ENCODE assay signal across 9 cellular contexts in genomic region chr1:35505911-35506798, GRCh38. TPM values are rescaled to one million over a fixed set of nuclear protein-coding genes. Genes with fewer than 3 reads are reported as not detected.
DNase-seq lines count a peak whose midpoint lies in the region; ATAC-seq and TF ChIP-seq lines count a peak whose summit lies in the region.
"Had no signal": no experiment of that assay in that cellular context is flagged by ENCODE, and none has a peak within 500 bp of the region (broad histone marks: within the 10 kb centered on the region; RNA-seq: fewer than 3 reads in every experiment).

No MANE protein-coding gene starts in this region.

- peaks cover 39% of the 10 kb centered on the region for H3K4me1 ChIP-seq in BLaER1
- H3K4me1 ChIP-seq in MM.1S (ENCODE audit: low read length) = peaks cover 30% of the 10 kb centered on the region

- H3K27me3 ChIP-seq in BLaER1 (no peaks in the 10 kb centered on the region), MM.1S (replicated peaks; ENCODE audit: insufficient read depth, low read length) (no peaks in the 10 kb centered on the region)
- H3K27me3 ChIP-seq: neutrophil had no signal

- H3K9me2 ChIP-seq in MM.1S (replicated peaks; ENCODE audit: insufficient read depth, low read length) = no peaks in the 10 kb centered on the region

- H3K4me2 ChIP-seq in BLaER1 (peak overlapping the region; percentile 73), MM.1S (ENCODE audit: low read depth, low read length) (peak overlapping the region; percentile 72)

- no peak overlapping the region for H2AFZ ChIP-seq in MM.1S (ENCODE audit: low read length)

- no peak overlapping the region for H3K4me3 ChIP-seq in BLaER1
- peak overlapping the region; percentile 28; the same call in 1 of the 2 replicates for H3K4me3 ChIP-seq in MM.1S (ENCODE audit: low read length)
- no peak overlapping the region for H3K4me3 ChIP-seq in fibroblast of villous mesenchyme (ENCODE audit: low read depth, low read length)

- peak; percentile 90 for ATAC-seq in stimulated activated naive CD8-positive, alpha-beta T cell treated with anti-CD3 and anti-CD28 coated beads, Interleukin-15, Interleukin-2, amounts not matched to agents 100 U/mL and 50 U/mL, for 24 hours

- peaks cover 26% of the 10 kb centered on the region for H3K79me2 ChIP-seq in MM.1S (ENCODE audit: low read length)

- peaks cover 13% of the 10 kb centered on the region; the same call in 1 of the 2 replicates for H3K36me3 ChIP-seq in BLaER1
- no peaks in the 10 kb centered on the region for H3K36me3 ChIP-seq in MM.1S (replicated peaks; ENCODE audit: insufficient read depth, low read length)

- peaks cover 6% of the 10 kb centered on the region; the same call in 1 of the 2 replicates for H3K9me3 ChIP-seq in BLaER1
- no peaks in the 10 kb centered on the region for H3K9me3 ChIP-seq in MM.1S (replicated peaks; ENCODE audit: insufficient read depth, low read length)
- H3K9me3 ChIP-seq: neutrophil had no signal

- H3K9ac ChIP-seq in BLaER1 (no peak overlapping the region; the same call in 1 of the 2 replicates), MM.1S (ENCODE audit: low read length) (peak overlapping the region; percentile 36; the same call in 1 of the 2 replicates)

- DNase-seq in GM19238 (ENCODE audit: insufficient read length, low spot score) (peak; percentile 23), MM.1S (peak; percentile 91), fibroblast of villous mesenchyme (ENCODE audit: low read depth) (peak; percentile 89), hypothalamus (lab: John Stamatoyannopoulos, UW) (no peak)
- peak; percentile 24 for DNase-seq in activated CD8-positive, alpha-beta memory T cell treated with anti-CD3 and anti-CD28 coated beads, Interleukin-2, amount 50 U/mL, for 4 hours
- DNase-seq in stimulated activated naive CD8-positive, alpha-beta T cell treated with anti-CD3 and anti-CD28 coated beads, Interleukin-15, Interleukin-2, amounts not matched to agents 100 U/mL and 50 U/mL, for 24 hours = peak; percentile 28
- no peak for DNase-seq in activated CD4-positive, CD25-positive, alpha-beta regulatory T cell (lab: John Stamatoyannopoulos, UW)

- H3F3A ChIP-seq in MM.1S (ENCODE audit: insufficient read depth, low read length) = peaks cover 26% of the 10 kb centered on the region

- H3K27ac ChIP-seq in BLaER1 (peak overlapping the region; percentile 12; the same call in 1 of the 2 replicates), MM.1S (ENCODE audit: low read length) (peak overlapping the region; percentile 68)
- H3K27ac ChIP-seq: neutrophil had no signal

- TF ChIP-seq CTCF in MM.1S (IDR thresholded peaks at IDR 0.05; ENCODE audit: low read length) = peak; percentile 9; the same call in 1 of the 2 replicates
- no peak for TF ChIP-seq CTCF in fibroblast of villous mesenchyme (IDR thresholded peaks at IDR 0.05; ENCODE audit: insufficient read depth, low read depth, low read length)

- H4K20me1 ChIP-seq in BLaER1 (peaks cover 58% of the 10 kb centered on the region), MM.1S (ENCODE audit: insufficient read depth, low read length) (no peaks in the 10 kb centered on the region; the same call in 1 of the 2 replicates)

RNA-seq across cellular contexts. Expression of gene KIAA0319L, which starts 51.0 kb away (rescaled TPM):
- 45.1 and 63.0 TPM in 2 replicates for total RNA-seq in fibroblast of villous mesenchyme

RNA-seq across cellular contexts. Expression of gene NCDN, which starts 51.4 kb away (rescaled TPM):
- 21.6 and 27.4 TPM in 2 replicates for total RNA-seq in fibroblast of villous mesenchyme

Comparison
In these comparisons a context has a peak if more than half of its experiments do, and no peak if none do; other contexts are left out.
1. DNase-seq: peak in GM19238 (single experiment), MM.1S (single experiment), activated CD8-positive, alpha-beta memory T cell treated with anti-CD3 and anti-CD28 coated beads, Interleukin-2, amount 50 U/mL, for 4 hours (single experiment), fibroblast of villous mesenchyme (single experiment) and stimulated activated naive CD8-positive, alpha-beta T cell treated with anti-CD3 and anti-CD28 coated beads, Interleukin-15, Interleukin-2, amounts not matched to agents 100 U/mL and 50 U/mL, for 24 hours (single experiment); none in hypothalamus (0 of 51) and activated CD4-positive, CD25-positive, alpha-beta regulatory T cell (0 of 4).